ENCODE assay signal across 23 cellular contexts in genomic region chr22:25086902-25087282, GRCh38.
A peak's percentile ranks its signal among the peaks of the same experiment; 100 is the strongest.
DNase-seq lines count a peak whose midpoint lies in the region; ATAC-seq, FAIRE-seq and TF ChIP-seq lines count a peak whose summit lies in the region.
"Had no signal": no experiment of that assay in that cellular context is flagged by ENCODE, and none has a peak within 500 bp of the region (broad histone marks: within the 10 kb centered on the region; RNA-seq: fewer than 3 reads in every experiment).

No MANE protein-coding gene starts in this region.

- no peaks in the 10 kb centered on the region; a peak in 2 of 4 replicates for H3K79me2 ChIP-seq in H1 (ENCODE audit: control insufficient read depth in 1 of 2, insufficient read depth in 2 of 2, low read length in 2 of 2)

- H3K14ac ChIP-seq in H1 (ENCODE audit: insufficient read length) = no peak overlapping the region

- TF ChIP-seq CTCF in heart right ventricle (IDR thresholded peaks at IDR 0.05) (no peak), RWPE1 (conservative IDR thresholded peaks at IDR 0.05; ENCODE audit: low read depth) (no peak), H1 (IDR thresholded peaks at IDR 0.05; ENCODE audit: control extremely low read depth in 1 of 3, insufficient read depth in 1 of 3, low read depth in 1 of 3, low read length in 3 of 3) (no peak), thyroid gland (IDR thresholded peaks at IDR 0.05) (no peak)

- no peak for TF ChIP-seq RAD21 in H1 (IDR thresholded peaks at IDR 0.05 in 1 of 2, conservative IDR thresholded peaks at IDR 0.05 in 1 of 2; ENCODE audit: low read depth in 2 of 2, low read length in 2 of 2)

- ATAC-seq in heart right ventricle (no peak), left ventricle myocardium superior (no peak)
- ATAC-seq: T-helper 17 cell had no signal

- H3K4me3 ChIP-seq in heart right ventricle = no peak overlapping the region
- no peak overlapping the region for H3K4me3 ChIP-seq in H1 (ENCODE audit: extremely low read depth in 1 of 4, insufficient read depth in 2 of 4, low read depth in 3 of 4, low read length in 4 of 4)
- no peak overlapping the region for H3K4me3 ChIP-seq in thyroid gland (replicated peaks in 1 of 3)
- H3K4me3 ChIP-seq: dorsolateral prefrontal cortex, smooth muscle cell, tibial nerve had no signal

- H3K4ac ChIP-seq in H1 (replicated peaks; ENCODE audit: insufficient read length, low read depth, low read length) = no peak overlapping the region

- H3K9me3 ChIP-seq in heart right ventricle (peaks cover 0 to 5% (median 0%) of the 10 kb centered on the region in 11 donors), H1 (ENCODE audit: insufficient read depth in 2 of 2, low read depth in 1 of 2, low read length in 1 of 2) (no peaks in the 10 kb centered on the region), thyroid gland (no peaks in the 10 kb centered on the region)
- H3K9me3 ChIP-seq: tibial nerve had no signal

- 53 to 60% methylated on average over 5 of the region's 5 CpGs for WGBS in heart right ventricle, 2 donors
- 88% methylated on average over 5 of the region's 5 CpGs; no CpG with 5 or more reads in 1 of the 2 experiments for WGBS in H1 (ENCODE audit: extremely low coverage in 1 of 2, insufficient coverage in 1 of 2, insufficient read length in 1 of 2, insufficient replicate concordance in 2 of 2, low coverage in 1 of 2, low lambda C conversion rate in 2 of 2, missing lambda C conversion rate in 1 of 2), 2 experiments
- 64 to 78% methylated on average over 5 of the region's 5 CpGs for whole genome bisulfite sequencing in thyroid gland, 2 donors

- no peak overlapping the region for H2BK5ac ChIP-seq in H1 (ENCODE audit: low read depth, low read length)

- H2BK20ac ChIP-seq in H1 (ENCODE audit: low read length) = no peak overlapping the region

- H4K91ac ChIP-seq in H1 (replicated peaks; ENCODE audit: insufficient read length, low read length) = no peak overlapping the region

- peak overlapping the region in 6 of 10 donors; percentile 23 to 67 (median 53) for H3K27ac ChIP-seq in heart right ventricle
- H3K27ac ChIP-seq in RWPE1 = peak overlapping the region; percentile 24; the same call in 1 of the 2 replicates
- H3K27ac ChIP-seq in H1 (ENCODE audit: low read depth, low read length) = no peak overlapping the region
- H3K27ac ChIP-seq in thyroid gland = peak overlapping the region in 2 of 3 donors; percentile 21 to 22

- no peak overlapping the region for H3K23ac ChIP-seq in H1 (ENCODE audit: insufficient read length)

- H4K5ac ChIP-seq in H1 (ENCODE audit: insufficient read length, low read depth, low read length) = no peak overlapping the region

- intact Hi-C loops in heart right ventricle (cut with DNase I) = loop anchor here in 2 of 10 donors (5.0 to 10.0 kb wide), 2 partner anchors 45 to 88 kb away; no protein-coding TSS in a partner anchor
- intact Hi-C loops in left ventricle myocardium superior (cut with micrococcal nuclease) = no loop called here
- intact Hi-C loops in thyroid gland (cut with DNase I) = no loop called here

- DNase-seq in heart right ventricle (no peak), left ventricle myocardium superior (no peak), RWPE1 (ENCODE audit: low spot score) (no peak), H1 (ENCODE audit: low read depth in 1 of 2, low spot score in 2 of 2) (no peak), thyroid gland (no peak), NCI-H524 (lab: John Stamatoyannopoulos, UW) (no peak)
- DNase-seq in stimulated activated CD4-positive, alpha-beta T cell treated with anti-CD3 and anti-CD28 coated beads, Interleukin-4, amount 100 ng/mL, for 24 hours = no peak
- DNase-seq: activated CD4-positive, alpha-beta T cell treated with anti-CD3 and anti-CD28 coated beads, Interleukin-2, amount 50 U/mL, for 1 hour; amniotic stem cell; CD4-positive, alpha-beta T cell; EL; H9; IMR-90; NCI-H1092 treated with DMSO at 0.1 percent for 48 hours; NCI-H187 treated with DMSO at 0.1 percent for 48 hours; NCI-H526 treated with DMSO at 0.1 percent for 48 hours; occipital lobe; stimulated activated naive CD4-positive, alpha-beta T cell; T-helper 17 cell had no signal

- peaks cover 3% of the 10 kb centered on the region for H3K79me1 ChIP-seq in H1 (ENCODE audit: low read depth, low read length)

- no peak for FAIRE-seq in H1 (lab: Jason Lieb, UNC)
- FAIRE-seq: RCC 7860 had no signal

- no peak overlapping the region for H2AFZ ChIP-seq in H1 (ENCODE audit: low read length)

- H4K8ac ChIP-seq in H1 (ENCODE audit: extremely low read depth, insufficient read depth, low read length) = no peak overlapping the region

- peaks cover 0 to 2% (median 0%) of the 10 kb centered on the region in 9 donors for H3K36me3 ChIP-seq in heart right ventricle
- no peaks in the 10 kb centered on the region for H3K36me3 ChIP-seq in H1 (ENCODE audit: control insufficient read depth in 2 of 4, insufficient read depth in 4 of 4, low read length in 3 of 4)
- no peaks in the 10 kb centered on the region for H3K36me3 ChIP-seq in thyroid gland
- H3K36me3 ChIP-seq: tibial nerve had no signal

- no peak overlapping the region for H2AK5ac ChIP-seq in H1 (ENCODE audit: low read depth, low read length)

- H3K56ac ChIP-seq in H1 (replicated peaks; ENCODE audit: insufficient read length, low read depth, low read length) = no peak overlapping the region

- H3K23me2 ChIP-seq in H1 (ENCODE audit: low read depth, low read length) = no peaks in the 10 kb centered on the region

- no peak overlapping the region for H3K4me2 ChIP-seq in H1 (ENCODE audit: insufficient read depth in 1 of 2, low read depth in 2 of 2, low read length in 2 of 2)
- H3K4me2 ChIP-seq: smooth muscle cell had no signal

- no peak overlapping the region for H3K18ac ChIP-seq in H1 (ENCODE audit: extremely low read depth, low read length)

- H2BK12ac ChIP-seq in H1 (ENCODE audit: low read depth, low read length) = no peak overlapping the region

- CTCF ChIA-PET in RWPE1 (lab: Yijun Ruan, JAX) = no interaction called here
- CTCF ChIA-PET in H1 (lab: Charles Lee; ENCODE audit: partially characterized antibody) = interaction anchor here (1.2 to 2.2 kb wide), 5 partner anchors 9 to 115 kb away, joined by 3 to 7 read pairs (median 6); no protein-coding TSS in a partner anchor

- no peak overlapping the region for H2BK120ac ChIP-seq in H1 (replicated peaks; ENCODE audit: low read depth, low read length)

- H3K27me3 ChIP-seq in heart right ventricle (no peaks in the 10 kb centered on the region), H1 (replicated peaks in 1 of 4; ENCODE audit: control insufficient read depth in 3 of 4, extremely low read depth in 1 of 4, insufficient read depth in 3 of 4, low read length in 3 of 4) (no peaks in the 10 kb centered on the region), thyroid gland (no peaks in the 10 kb centered on the region)
- H3K27me3 ChIP-seq: dorsolateral prefrontal cortex, tibial nerve had no signal

- POLR2A ChIA-PET in RWPE1 (lab: Yijun Ruan, JAX; ENCODE audit: low non-redundant PET) (no interaction called here), H1 (lab: Charles Lee; ENCODE audit: partially characterized antibody) (no interaction called here)

- H2BK15ac ChIP-seq in H1 (ENCODE audit: low read length) = no peak overlapping the region

- H3K4me1 ChIP-seq in heart right ventricle = peaks cover 0 to 89% (median 35%) of the 10 kb centered on the region in 9 donors
- peaks cover 0 to 3% (median 0%) of the 10 kb centered on the region in 4 experiments; a peak in 2 of 7 replicates for H3K4me1 ChIP-seq in H1 (replicated peaks in 1 of 4; ENCODE audit: control insufficient read depth in 3 of 4, insufficient read depth in 4 of 4, low read length in 3 of 4)
- H3K4me1 ChIP-seq in thyroid gland = peaks cover 22 to 34% of the 10 kb centered on the region in 2 donors

- TF ChIP-seq EP300 in H1 (IDR thresholded peaks at IDR 0.05; ENCODE audit: borderline replicate concordance in 1 of 2, low read depth in 2 of 2, low read length in 2 of 2) = no peak

- H4K20me1 ChIP-seq in H1 (replicated peaks in 1 of 2; ENCODE audit: control insufficient read depth in 1 of 2, insufficient read depth in 2 of 2, low read length in 2 of 2) = peaks cover 0 to 2% of the 10 kb centered on the region in 2 experiments

- no peak for TF ChIP-seq POLR2A in H1 (IDR thresholded peaks at IDR 0.05; ENCODE audit: control extremely low read depth in 1 of 2, low read depth in 2 of 2, low read length in 2 of 2)
- TF ChIP-seq POLR2A in thyroid gland (IDR thresholded peaks at IDR 0.05) = no peak

- no peak overlapping the region for H3K9ac ChIP-seq in H1 (replicated peaks in 1 of 4; ENCODE audit: extremely low read depth in 1 of 4, low read depth in 3 of 4, low read length in 3 of 4)

TF ChIP-seq in H1, 55 proteins besides CTCF, POLR2A, EP300 and RAD21:
- no peak for TF ChIP-seq GTF2F1 (IDR thresholded peaks at IDR 0.05; ENCODE audit: borderline replicate concordance, low read depth, low read length)
- peak; percentile 57; the same call in 1 of the 2 replicates for TF ChIP-seq KDM1A (IDR thresholded peaks at IDR 0.05; ENCODE audit: borderline replicate concordance, low read length)
